ENCODE assay signal across 18 cellular contexts in genomic region chr22:49531533-49531895, GRCh38.
"Had no signal": no experiment of that assay in that cellular context is flagged by ENCODE, and none has a peak within 500 bp of the region (broad histone marks: within the 10 kb centered on the region; RNA-seq: fewer than 3 reads in every experiment).

No MANE protein-coding gene starts in this region.

- ATAC-seq: effector memory CD8-positive, alpha-beta T cell; foreskin keratinocyte; left lobe of liver; mucosa of descending colon; naive thymus-derived CD8-positive, alpha-beta T cell; right cardiac atrium; stimulated activated naive CD8-positive, alpha-beta T cell treated with anti-CD3 and anti-CD28 coated beads, Interleukin-15, Interleukin-2, amounts not matched to agents 100 U/mL and 50 U/mL, for 24 hours had no signal

- DNase-seq: central memory CD4-positive, alpha-beta T cell; effector memory CD8-positive, alpha-beta T cell; foreskin keratinocyte; mammary epithelial cell; mucosa of descending colon; naive thymus-derived CD8-positive, alpha-beta T cell; right cardiac atrium; small intestine; stimulated activated CD4-positive, alpha-beta T cell treated with anti-CD3 and anti-CD28 coated beads, Interleukin-2, amount 100 ng/mL, for 48 hours; stimulated activated CD8-positive, alpha-beta memory T cell treated with anti-CD3 and anti-CD28 coated beads, Interleukin-4, amount 100 ng/mL, for 48 hours; stimulated activated naive CD8-positive, alpha-beta T cell treated with anti-CD3 and anti-CD28 coated beads, Interleukin-15, Interleukin-2, amounts not matched to agents 100 U/mL and 50 U/mL, for 24 hours had no signal

- FAIRE-seq: islet of Langerhans, small intestine had no signal

- H3K9me3 ChIP-seq: esophagus muscularis mucosa, heart left ventricle, mucosa of descending colon, suprapubic skin had no signal

- H3K36me3 ChIP-seq: esophagus muscularis mucosa, heart left ventricle, suprapubic skin, tibial nerve had no signal

- H3K4me3 ChIP-seq: esophagus muscularis mucosa, heart left ventricle, mucosa of descending colon, suprapubic skin, tibial nerve had no signal

- H3K27me3 ChIP-seq: foreskin keratinocyte, tibial nerve had no signal

- H3K4me1 ChIP-seq: esophagus muscularis mucosa, foreskin keratinocyte, heart left ventricle, suprapubic skin, tibial nerve had no signal

- H3K27ac ChIP-seq: epithelial cell of prostate, esophagus muscularis mucosa, foreskin keratinocyte, heart left ventricle, suprapubic skin, tibial nerve had no signal
